ENCODE assay signal across 21 cellular contexts in genomic region chr5:6551287-6551954, GRCh38.
DNase-seq lines count a peak whose midpoint lies in the region; ATAC-seq and TF ChIP-seq lines count a peak whose summit lies in the region.
"Had no signal": no experiment of that assay in that cellular context is flagged by ENCODE, and none has a peak within 500 bp of the region (broad histone marks: within the 10 kb centered on the region; RNA-seq: fewer than 3 reads in every experiment).

No MANE protein-coding gene starts in this region.

- ATAC-seq in Right ventricle myocardium superior (ENCODE audit: poor library complexity) = peak; percentile 25
- peak; percentile 63 for ATAC-seq in aorta (ENCODE audit: low FRiP score)
- ATAC-seq in HG03135 (IDR thresholded peaks at IDR 0.05; ENCODE audit: unreplicated experiment) = no peak
- no peak for ATAC-seq in GM18870 (IDR thresholded peaks at IDR 0.05; ENCODE audit: unreplicated experiment)
- ATAC-seq: stimulated activated naive CD8-positive, alpha-beta T cell treated with anti-CD3 and anti-CD28 coated beads, Interleukin-15, amount 100 ng/mL, for 72 hours; T-cell had no signal

- no peaks in the 10 kb centered on the region for H3K9me3 Mint-ChIP-seq in nephron progenitor cell
- H3K9me3 Mint-ChIP-seq: T-cell had no signal

- H3K4me1 ChIP-seq in left ventricle myocardium inferior (no peaks in the 10 kb centered on the region), ascending aorta (peaks cover 0 to 15% of the 10 kb centered on the region in 2 donors), aorta (ENCODE audit: control insufficient read depth in 1 of 2, insufficient read depth in 2 of 2, low read length in 2 of 2) (no peaks in the 10 kb centered on the region)
- H3K4me1 ChIP-seq: esophagus squamous epithelium had no signal

- H3K27me3 ChIP-seq in left ventricle myocardium inferior (ENCODE audit: low read depth) (peaks cover 20% of the 10 kb centered on the region), ascending aorta (no peaks in the 10 kb centered on the region), aorta (ENCODE audit: control insufficient read depth in 1 of 2, insufficient read depth in 2 of 2, low read length in 1 of 2) (no peaks in the 10 kb centered on the region)
- H3K27me3 ChIP-seq: esophagus squamous epithelium had no signal

- H3K36me3 ChIP-seq in left ventricle myocardium inferior = no peaks in the 10 kb centered on the region
- H3K36me3 ChIP-seq in ascending aorta = no peaks in the 10 kb centered on the region
- no peaks in the 10 kb centered on the region for H3K36me3 ChIP-seq in aorta (ENCODE audit: control insufficient read depth in 1 of 2, insufficient read depth in 2 of 2, low read length in 1 of 2)
- H3K36me3 ChIP-seq: esophagus squamous epithelium had no signal

- H3K4me3 ChIP-seq in left ventricle myocardium inferior = no peak overlapping the region
- H3K4me3 ChIP-seq in ascending aorta = peak overlapping the region in 1 of 2 donors; percentile 2
- no peak overlapping the region for H3K4me3 ChIP-seq in aorta (ENCODE audit: low read length in 2 of 2)
- H3K4me3 ChIP-seq: esophagus squamous epithelium, skin epidermis had no signal

- intact Hi-C loops in Right ventricle myocardium superior (cut with DNase I) = no loop called here
- intact Hi-C loops in left ventricle myocardium inferior (cut with micrococcal nuclease) = no loop called here
- intact Hi-C loops in ascending aorta (cut with DNase I) = loop anchor here (1.0 to 5.0 kb wide), 2 partner anchors 94 to 173 kb away; partner anchors contain the start of gene MED10
- intact Hi-C loops in aorta (cut with DNase I) = loop anchor here (5.0 to 10.0 kb wide), 3 partner anchors 97 to 917 kb away; no protein-coding TSS in a partner anchor

- no peaks in the 10 kb centered on the region for H3K36me3 Mint-ChIP-seq in nephron progenitor cell (ENCODE audit: low read depth)
- H3K36me3 Mint-ChIP-seq: T-cell had no signal

- DNase-seq in Right ventricle myocardium superior = no peak
- DNase-seq in left ventricle myocardium inferior = no peak
- peak; percentile 81 to 85 for DNase-seq in ascending aorta (ENCODE audit: low spot score in 2 of 2)
- DNase-seq in myocyte (ENCODE audit: low read depth) = peak; percentile 89
- DNase-seq in aorta = peak; percentile 85 to 87
- no peak for DNase-seq in nephron progenitor cell
- DNase-seq: activated CD8-positive, alpha-beta memory T cell treated with anti-CD3 and anti-CD28 coated beads, Interleukin-2, amount 50 U/mL, for 48 hours; activated effector memory CD4-positive, alpha-beta T cell treated with Interleukin-2 at 50 U/mL for 16 hours; cerebellar nuclear complex; effector memory CD4-positive, alpha-beta T cell; esophagus squamous epithelium; NCI-H1092 treated with DMSO at 0.1 percent for 48 hours; NCI-H2081; NCI-H524; stimulated activated CD4-positive, alpha-beta T cell treated with anti-CD3 and anti-CD28 coated beads, Interleukin-2, amount 100 ng/mL, for 48 hours; stimulated activated naive CD8-positive, alpha-beta T cell treated with anti-CD3 and anti-CD28 coated beads, Interleukin-15, amount 100 ng/mL, for 72 hours; T-cell had no signal

- no peak overlapping the region for H3K27ac Mint-ChIP-seq in nephron progenitor cell
- H3K27ac Mint-ChIP-seq: stimulated activated naive CD8-positive, alpha-beta T cell treated with anti-CD3 and anti-CD28 coated beads, Interleukin-15, amount 100 ng/mL, for 72 hours; T-cell had no signal

- no peak overlapping the region for H3K27ac ChIP-seq in left ventricle myocardium inferior (replicated peaks)
- peak overlapping the region; percentile 64 to 73 for H3K27ac ChIP-seq in ascending aorta
- H3K27ac ChIP-seq in aorta (ENCODE audit: low read depth in 1 of 2, low read length in 2 of 2) = peak overlapping the region; percentile 2 to 28
- H3K27ac ChIP-seq: esophagus squamous epithelium, KMS-11, skin epidermis had no signal

- TF ChIP-seq CTCF in left ventricle myocardium inferior (IDR thresholded peaks at IDR 0.05; ENCODE audit: borderline replicate concordance) (no peak), ascending aorta (IDR thresholded peaks at IDR 0.05) (no peak), nephron progenitor cell (IDR thresholded peaks at IDR 0.05) (no peak)

- no peak overlapping the region for H3K4me3 Mint-ChIP-seq in nephron progenitor cell
- H3K4me3 Mint-ChIP-seq: stimulated activated naive CD8-positive, alpha-beta T cell treated with anti-CD3 and anti-CD28 coated beads, Interleukin-15, amount 100 ng/mL, for 72 hours; T-cell had no signal

- H3K9me3 ChIP-seq in left ventricle myocardium inferior (replicated peaks) (no peaks in the 10 kb centered on the region), ascending aorta (no peaks in the 10 kb centered on the region), aorta (ENCODE audit: control insufficient read depth, low read length) (no peaks in the 10 kb centered on the region)
- H3K9me3 ChIP-seq: esophagus squamous epithelium had no signal

- H3K27me3 Mint-ChIP-seq in nephron progenitor cell (ENCODE audit: low read depth, poor library complexity) = peaks cover 22% of the 10 kb centered on the region

- H3K4me1 Mint-ChIP-seq in nephron progenitor cell = peaks cover 3% of the 10 kb centered on the region
- H3K4me1 Mint-ChIP-seq: stimulated activated naive CD8-positive, alpha-beta T cell treated with anti-CD3 and anti-CD28 coated beads, Interleukin-15, amount 100 ng/mL, for 72 hours; T-cell had no signal

- 15 to 18% methylated on average over 16 to 17 of the region's 17 CpGs for WGBS in aorta, 2 donors

Comparison
In these comparisons a context has a peak if more than half of its experiments do, and no peak if none do; other contexts are left out.
1. ATAC-seq: peak in Right ventricle myocardium superior (single experiment) and aorta (single experiment); none in HG03135 (single experiment) and GM18870 (single experiment).
2. DNase-seq: peak in ascending aorta (2 of 2), myocyte (single experiment) and aorta (2 of 2); none in Right ventricle myocardium superior (single experiment), left ventricle myocardium inferior (single experiment) and nephron progenitor cell (single experiment).
3. intact Hi-C loops: an anchor here in ascending aorta (1.0 to 5.0 kb wide) and aorta (5.0 to 10.0 kb wide); none called in Right ventricle myocardium superior and left ventricle myocardium inferior.